In genomic region chr13:99281811-99282263, GRCh38 we compare ENCODE assay signal across 8 cellular contexts. TPM values are rescaled to one million over a fixed set of nuclear protein-coding genes. Genes with fewer than 3 reads are reported as not detected.
DNase-seq lines count a peak whose midpoint lies in the region; ATAC-seq and TF ChIP-seq lines count a peak whose summit lies in the region.

No MANE protein-coding gene starts in this region.

- peak overlapping the region; percentile 35 for H3K27ac Mint-ChIP-seq in activated naive CD8-positive, alpha-beta T cell treated with anti-CD3 and anti-CD28 coated beads, Interleukin-2, amount 10 ng/mL, durations not matched to agents 7 days and 5 days
- peak overlapping the region; percentile 86 to 89 for H3K27ac Mint-ChIP-seq in natural killer cell

- H3K36me3 Mint-ChIP-seq in activated naive CD8-positive, alpha-beta T cell treated with anti-CD3 and anti-CD28 coated beads, Interleukin-2, amount 10 ng/mL, durations not matched to agents 7 days and 5 days: peaks cover 44% of the 10 kb centered on the region
- H3K36me3 Mint-ChIP-seq in natural killer cell: no peaks in the 10 kb centered on the region

- peak; percentile 79 for DNase-seq in GM06990 (ENCODE audit: extremely low read depth, insufficient read length)
- peak; percentile 89 for DNase-seq in MV-4-11 (lab: John Stamatoyannopoulos, UW)
- no peak for DNase-seq in activated naive CD8-positive, alpha-beta T cell treated with anti-CD3 and anti-CD28 coated beads, Interleukin-2, amount 10 ng/mL, durations not matched to agents 7 days and 5 days
- DNase-seq in natural killer cell: peak; percentile 63
- no peak for DNase-seq in NCI-H1436 treated with DMSO at 0.1 percent for 48 hours (lab: John Stamatoyannopoulos, UW)
- no peak for DNase-seq in NCI-H82 treated with DMSO at 0.1 percent for 48 hours (lab: John Stamatoyannopoulos, UW; ENCODE audit: unreplicated experiment)
- DNase-seq in H7: no peak

- H3K9me3 Mint-ChIP-seq in activated naive CD8-positive, alpha-beta T cell treated with anti-CD3 and anti-CD28 coated beads, Interleukin-2, amount 10 ng/mL, durations not matched to agents 7 days and 5 days: no peaks in the 10 kb centered on the region
- no peaks in the 10 kb centered on the region for H3K9me3 Mint-ChIP-seq in natural killer cell

- H3K4me3 Mint-ChIP-seq in activated naive CD8-positive, alpha-beta T cell treated with anti-CD3 and anti-CD28 coated beads, Interleukin-2, amount 10 ng/mL, durations not matched to agents 7 days and 5 days: peak overlapping the region; percentile 20
- peak overlapping the region; percentile 31 for H3K4me3 Mint-ChIP-seq in natural killer cell

- H3K36me3 ChIP-seq in GM06990 (ENCODE audit: control insufficient read depth, insufficient read depth, low read length) (no peaks in the 10 kb centered on the region), H7 (replicated peaks; ENCODE audit: control insufficient read depth, insufficient read depth, low read length) (no peaks in the 10 kb centered on the region; the same call in 1 of the 2 replicates)

- peak; percentile 67 for ATAC-seq in GM21619 (IDR thresholded peaks at IDR 0.05; ENCODE audit: unreplicated experiment)
- ATAC-seq in activated naive CD8-positive, alpha-beta T cell treated with anti-CD3 and anti-CD28 coated beads, Interleukin-2, amount 10 ng/mL, durations not matched to agents 7 days and 5 days (ENCODE audit: low read depth): peak; percentile 46
- ATAC-seq in natural killer cell: peak; percentile 83 to 88 (median 87)

- TF ChIP-seq CTCF in GM06990 (IDR thresholded peaks at IDR 0.05; ENCODE audit: insufficient read depth, low read length, poor library complexity, severe bottlenecking) (no peak), natural killer cell (IDR thresholded peaks at IDR 0.05) (no peak)

- H3K4me3 ChIP-seq in GM06990 (replicated peaks; ENCODE audit: low read depth, low read length): peak overlapping the region; percentile 20
- H3K4me3 ChIP-seq in H7 (ENCODE audit: insufficient read depth, low read depth, low read length): no peak overlapping the region

- H3K4me1 Mint-ChIP-seq in activated naive CD8-positive, alpha-beta T cell treated with anti-CD3 and anti-CD28 coated beads, Interleukin-2, amount 10 ng/mL, durations not matched to agents 7 days and 5 days: peaks cover 72% of the 10 kb centered on the region
- H3K4me1 Mint-ChIP-seq in natural killer cell: peaks cover 52 to 70% of the 10 kb centered on the region in 2 donors

- intact Hi-C loops in natural killer cell (cut with micrococcal nuclease): no loop called here

- POLR2A ChIA-PET in activated naive CD8-positive, alpha-beta T cell treated with anti-CD3 and anti-CD28 coated beads, Interleukin-2, amount 10 ng/mL, durations not matched to agents 7 days and 5 days (lab: Charles Lee): no interaction called here

- H3K27me3 Mint-ChIP-seq in activated naive CD8-positive, alpha-beta T cell treated with anti-CD3 and anti-CD28 coated beads, Interleukin-2, amount 10 ng/mL, durations not matched to agents 7 days and 5 days: no peaks in the 10 kb centered on the region
- no peaks in the 10 kb centered on the region for H3K27me3 Mint-ChIP-seq in natural killer cell (ENCODE audit: low read depth in 2 of 2)

- H3K27me3 ChIP-seq in GM06990 (replicated peaks; ENCODE audit: control insufficient read depth, insufficient read depth, low read length) (no peaks in the 10 kb centered on the region), H7 (ENCODE audit: control insufficient read depth, insufficient read depth, low read length) (no peaks in the 10 kb centered on the region)

RNA-seq across cellular contexts. Expression of gene GPR18, which starts 23.7 kb away (rescaled TPM):
- total RNA-seq in activated naive CD8-positive, alpha-beta T cell treated with anti-CD3 and anti-CD28 coated beads, Interleukin-2, amount 10 ng/mL, durations not matched to agents 7 days and 5 days: 10 to 100 TPM; 25.5 to 25.9 TPM
- 10 to 100 TPM; 11.4 to 41.7 (median 25.5) TPM for total RNA-seq in natural killer cell
- 0.10 TPM in 1 of 2 replicates, not detected in the other for total RNA-seq in H7 (2014; rRNA removed; shearing (Covaris generic))

RNA-seq across cellular contexts. Expression of gene GPR183, which starts 25.4 kb away (rescaled TPM):
- 10 to 100 TPM; 36.4 to 44.9 TPM for total RNA-seq in activated naive CD8-positive, alpha-beta T cell treated with anti-CD3 and anti-CD28 coated beads, Interleukin-2, amount 10 ng/mL, durations not matched to agents 7 days and 5 days
- total RNA-seq in natural killer cell: 10 to 100 TPM; 20.0 to 47.0 (median 41.1) TPM
- total RNA-seq in H7 (2014; rRNA removed; shearing (Covaris generic)): not detected in 2 replicates

Comparison
In these comparisons a context has a peak if more than half of its experiments do, and no peak if none do; other contexts are left out.
1. DNase-seq: peak in GM06990 (single experiment), MV-4-11 (single experiment) and natural killer cell (single experiment); none in activated naive CD8-positive, alpha-beta T cell treated with anti-CD3 and anti-CD28 coated beads, Interleukin-2, amount 10 ng/mL, durations not matched to agents 7 days and 5 days (single experiment), NCI-H1436 treated with DMSO at 0.1 percent for 48 hours (single experiment), NCI-H82 treated with DMSO at 0.1 percent for 48 hours (single experiment) and H7 (single experiment).
2. RNA of gene GPR18, which starts 23.7 kb away (total RNA-seq): 25.5 to 25.9 TPM in activated naive CD8-positive, alpha-beta T cell treated with anti-CD3 and anti-CD28 coated beads, Interleukin-2, amount 10 ng/mL, durations not matched to agents 7 days and 5 days and 11.4 to 41.7 TPM in natural killer cell; 0.10 TPM in H7; every median in the first group is over 10 times any median in the second.
3. RNA of gene GPR183, which starts 25.4 kb away (total RNA-seq): 36.4 to 44.9 TPM in activated naive CD8-positive, alpha-beta T cell treated with anti-CD3 and anti-CD28 coated beads, Interleukin-2, amount 10 ng/mL, durations not matched to agents 7 days and 5 days and 20.0 to 47.0 TPM in natural killer cell; not detected in H7; every median in the first group is over 10 times any median in the second.
4. Peak in every context shown above with its lines, with median percentiles within 50 percentile points of each other: ATAC-seq.